11 cellular contexts compared by ENCODE assay signal in genomic region chr11:64292458-64293254, GRCh38. TPM values are rescaled to one million over a fixed set of nuclear protein-coding genes. Genes with fewer than 3 reads are reported as not detected.
DNase-seq lines count a peak whose midpoint lies in the region; FAIRE-seq and TF ChIP-seq lines count a peak whose summit lies in the region.
"Had no signal": no experiment of that assay in that cellular context is flagged by ENCODE, and none has a peak within 500 bp of the region (broad histone marks: within the 10 kb centered on the region; RNA-seq: fewer than 3 reads in every experiment).

No MANE protein-coding gene starts in this region.

- H3K27me3 ChIP-seq in CD4-positive, alpha-beta memory T cell (ENCODE audit: insufficient read depth, low read length): peaks cover 42% of the 10 kb centered on the region
- H3K27me3 ChIP-seq in fibroblast of lung (ENCODE audit: control insufficient read depth, insufficient read depth, low read length) (peaks cover 58% of the 10 kb centered on the region), small intestine (ENCODE audit: control insufficient read depth in 2 of 2, insufficient read depth in 2 of 2, low read length in 2 of 2) (peaks cover 15 to 31% of the 10 kb centered on the region in 2 donors)

- no peaks in the 10 kb centered on the region for H3K79me2 ChIP-seq in fibroblast of lung (ENCODE audit: control insufficient read depth, insufficient read depth, low read length)

- intact Hi-C loops in CD4-positive, alpha-beta memory T cell (cut with micrococcal nuclease): no loop called here

- H3K4me3 Mint-ChIP-seq in CD4-positive, alpha-beta memory T cell: peak overlapping the region in 7 of 8 donors; percentile 22 to 77 (median 41)

- H3K36me3 ChIP-seq in CD4-positive, alpha-beta memory T cell (ENCODE audit: insufficient read depth, low read length): no peaks in the 10 kb centered on the region
- H3K36me3 ChIP-seq in SK-N-MC (ENCODE audit: insufficient read depth, low read length) (no peaks in the 10 kb centered on the region), fibroblast of lung (ENCODE audit: control insufficient read depth, insufficient read depth, low read length) (no peaks in the 10 kb centered on the region), small intestine (ENCODE audit: control insufficient read depth in 2 of 2, insufficient read depth in 2 of 2, low read length in 2 of 2) (no peaks in the 10 kb centered on the region)

- DNase-seq in CD4-positive, alpha-beta memory T cell: no peak
- DNase-seq in SK-N-MC (ENCODE audit: low read depth, low spot score) (no peak), fibroblast of lung (ENCODE audit: low read depth in 2 of 2) (no peak), retina (peak; percentile 27), G401 (ENCODE audit: low spot score) (no peak), small intestine (no peak), D721Med (ENCODE audit: insufficient read length, low spot score) (no peak), KG1 (lab: John Stamatoyannopoulos, UW) (no peak)
- DNase-seq: body of pancreas, left colon had no signal

- CTCF ChIA-PET in CD4-positive, alpha-beta memory T cell (lab: Charles Lee; ENCODE audit: partially characterized antibody): interaction anchor here (1.1 to 1.6 kb wide), 3 partner anchors 8 to 86 kb away, joined by 3 to 7 read pairs (median 6); partner anchors contain the start of gene FERMT3

- FAIRE-seq in small intestine (lab: Jason Lieb, UNC) (no peak), D721Med (lab: Jason Lieb, UNC) (no peak)
- FAIRE-seq: TTC549 had no signal

- in situ Hi-C loops in G401 (cut with HindIII; ENCODE audit: low sequenced_read_pairs): no loop called here

- peaks cover 12% of the 10 kb centered on the region for H3K4me1 ChIP-seq in CD4-positive, alpha-beta memory T cell (ENCODE audit: insufficient read depth, low read length)
- H3K4me1 ChIP-seq in fibroblast of lung (ENCODE audit: control insufficient read depth, extremely low read depth, insufficient read depth, low read length) (no peaks in the 10 kb centered on the region), small intestine (ENCODE audit: control insufficient read depth in 2 of 2, insufficient read depth in 1 of 2, low read depth in 1 of 2, low read length in 1 of 2) (no peaks in the 10 kb centered on the region)

- H3K9me3 ChIP-seq in CD4-positive, alpha-beta memory T cell (ENCODE audit: control insufficient read depth in 1 of 2, low read length in 2 of 2): no peaks in the 10 kb centered on the region
- H3K9me3 ChIP-seq in SK-N-MC (ENCODE audit: low read depth, low read length) (no peaks in the 10 kb centered on the region), fibroblast of lung (ENCODE audit: control insufficient read depth, insufficient read depth, low read depth, low read length) (no peaks in the 10 kb centered on the region), small intestine (ENCODE audit: control insufficient read depth, low read depth) (no peaks in the 10 kb centered on the region)
- H3K9me3 ChIP-seq: body of pancreas had no signal

- no peak overlapping the region for H2AFZ ChIP-seq in fibroblast of lung (ENCODE audit: low read length)

- TF ChIP-seq CTCF in fibroblast of lung (conservative IDR thresholded peaks at IDR 0.05 in 1 of 2, IDR thresholded peaks at IDR 0.05 in 1 of 2; ENCODE audit: low read depth in 1 of 2, low read length in 2 of 2): no peak
- TF ChIP-seq CTCF in D721Med (IDR thresholded peaks at IDR 0.05; ENCODE audit: insufficient read depth, missing control alignments): no peak

- POLR2A ChIA-PET in CD4-positive, alpha-beta memory T cell (lab: Charles Lee; ENCODE audit: partially characterized antibody): interaction anchor here (0.8 to 1.9 kb wide), 4 partner anchors 21 to 85 kb away, joined by 3 to 5 read pairs (median 4); no protein-coding TSS in a partner anchor

- WGBS in small intestine, 3 donors: 29 to 36% (median 30%) methylated on average over 28 to 42 of the region's 42 CpGs

- H3K4me3 ChIP-seq in CD4-positive, alpha-beta memory T cell (ENCODE audit: low read length in 2 of 2): peak overlapping the region in 1 of 2 donors; percentile 27
- H3K4me3 ChIP-seq in SK-N-MC: peak overlapping the region; percentile 56
- peak overlapping the region in 1 of 4 experiments; percentile 30 for H3K4me3 ChIP-seq in fibroblast of lung (replicated peaks in 1 of 4; ENCODE audit: control extremely low read depth in 1 of 4, insufficient read depth in 1 of 4, low read depth in 3 of 4, low read length in 4 of 4)
- peak overlapping the region in 1 of 2 donors; percentile 40 for H3K4me3 ChIP-seq in small intestine (ENCODE audit: low read depth in 1 of 2, low read length in 2 of 2)
- H3K4me3 ChIP-seq: body of pancreas had no signal

- no peak overlapping the region for H3K27ac ChIP-seq in CD4-positive, alpha-beta memory T cell (ENCODE audit: low read depth, low read length)
- H3K27ac ChIP-seq in SK-N-MC (no peak overlapping the region), fibroblast of lung (ENCODE audit: insufficient read depth, low read length) (no peak overlapping the region), small intestine (ENCODE audit: low read depth in 1 of 2, low read length in 1 of 2) (no peak overlapping the region)
- H3K27ac ChIP-seq: body of pancreas had no signal

- H3K4me2 ChIP-seq in fibroblast of lung (ENCODE audit: extremely low read depth, insufficient read depth, low read length): peak overlapping the region; percentile 51

- H3K27me3 Mint-ChIP-seq in CD4-positive, alpha-beta memory T cell: peaks cover 39 to 44% of the 10 kb centered on the region in 2 donors

- peaks cover 3 to 16% (median 7%) of the 10 kb centered on the region in 4 donors for H3K4me1 Mint-ChIP-seq in CD4-positive, alpha-beta memory T cell

- no peaks in the 10 kb centered on the region for H3K9me3 Mint-ChIP-seq in CD4-positive, alpha-beta memory T cell

- H3K36me3 Mint-ChIP-seq in CD4-positive, alpha-beta memory T cell: no peaks in the 10 kb centered on the region

- peak overlapping the region in 1 of 7 donors; percentile 31 for H3K27ac Mint-ChIP-seq in CD4-positive, alpha-beta memory T cell

- no peaks in the 10 kb centered on the region for H4K20me1 ChIP-seq in fibroblast of lung (ENCODE audit: control insufficient read depth, extremely low read depth, insufficient read depth, low read length)

- H3K9ac ChIP-seq in SK-N-MC (ENCODE audit: insufficient read length) (no peak overlapping the region), fibroblast of lung (ENCODE audit: insufficient read depth, low read length) (no peak overlapping the region)

RNA-seq across cellular contexts. Expression of gene KCNK4, which starts 1.6 kb away (rescaled TPM):
- total RNA-seq in CD4-positive, alpha-beta memory T cell: not detected
- not detected for polyA plus RNA-seq in CD4-positive, alpha-beta memory T cell
- under 0.01 TPM in 1 of 2 replicates, not detected in the other for total RNA-seq in fibroblast of lung
- polyA plus RNA-seq in fibroblast of lung: not detected in 2 replicates
- polyA plus RNA-seq in fibroblast of lung (2012): not detected in 2 replicates
- not detected in 2 replicates for polyA minus RNA-seq in fibroblast of lung (ENCODE audit: low replicate concordance)
- total RNA-seq in G401 (2014; rRNA removed; shearing (Covaris generic)): 0.14 TPM in 1 of 2 replicates, not detected in the other
- polyA plus RNA-seq in small intestine: not detected
- total RNA-seq: body of pancreas, left colon had no signal

RNA-seq across cellular contexts. Expression of gene GPR137, which starts 7.0 kb away (rescaled TPM):
- total RNA-seq in CD4-positive, alpha-beta memory T cell: 10 to 100 TPM; 30.6 to 34.7 TPM
- polyA plus RNA-seq in CD4-positive, alpha-beta memory T cell: 10 to 100 TPM in 1 of 2 donors, 1 to 10 TPM in 1; 6.8 to 11.2 TPM
- total RNA-seq in fibroblast of lung: 8.2 and 10.9 TPM in 2 replicates
- polyA plus RNA-seq in fibroblast of lung (10.7 and 11.6 TPM in 2 replicates), small intestine (10 to 100 TPM; 16.5 to 27.9 (median 18.4) TPM)
- 28.4 and 30.0 TPM in 2 replicates for polyA plus RNA-seq in fibroblast of lung (2012)
- polyA minus RNA-seq in fibroblast of lung (ENCODE audit: low replicate concordance): 96.4 and 99.0 TPM in 2 replicates
- total RNA-seq in G401 (2014; rRNA removed; shearing (Covaris generic)): 17.8 and 25.9 TPM in 2 replicates

RNA-seq across cellular contexts. Expression of gene CATSPERZ, which starts 7.5 kb away (rescaled TPM):
- not detected for total RNA-seq in CD4-positive, alpha-beta memory T cell
- not detected for polyA plus RNA-seq in CD4-positive, alpha-beta memory T cell
- 0.33 and 1.0 TPM in 2 replicates for total RNA-seq in fibroblast of lung
- polyA plus RNA-seq in fibroblast of lung (0.09 TPM in 1 of 2 replicates, not detected in the other), small intestine (under 1 TPM in 1 of 3 donors, not detected in 2; 0.58 TPM)
- not detected in 2 replicates for polyA plus RNA-seq in fibroblast of lung (2012)
- not detected in 2 replicates for polyA minus RNA-seq in fibroblast of lung (ENCODE audit: low replicate concordance)
- not detected in 2 replicates for total RNA-seq in G401 (2014; rRNA removed; shearing (Covaris generic))

RNA-seq across cellular contexts. Expression of gene BAD, which starts 8.2 kb away (rescaled TPM):
- total RNA-seq in CD4-positive, alpha-beta memory T cell: 10 to 100 TPM; 23.1 to 26.2 TPM
- 10 to 100 TPM; 48.2 to 70.1 TPM for polyA plus RNA-seq in CD4-positive, alpha-beta memory T cell
- total RNA-seq in fibroblast of lung: 68.6 and 79.9 TPM in 2 replicates
- 31.6 and 35.7 TPM in 2 replicates for polyA plus RNA-seq in fibroblast of lung
- polyA plus RNA-seq in fibroblast of lung (2012): 69.9 and 76.8 TPM in 2 replicates
- polyA minus RNA-seq in fibroblast of lung (ENCODE audit: low replicate concordance): 31.6 and 33.8 TPM in 2 replicates
- total RNA-seq in G401 (2014; rRNA removed; shearing (Covaris generic)): 146 and 183 TPM in 2 replicates
- polyA plus RNA-seq in small intestine: 10 to 100 TPM; 63.6 to 98.6 (median 84.5) TPM

RNA-seq across cellular contexts. Expression of gene ESRRA, which starts 12.7 kb away (rescaled TPM):
- total RNA-seq in CD4-positive, alpha-beta memory T cell: 10 to 100 TPM; 29.5 to 31.9 TPM
- 10 to 100 TPM in 1 of 2 donors, 1 to 10 TPM in 1; 4.4 to 12.4 TPM for polyA plus RNA-seq in CD4-positive, alpha-beta memory T cell
- 32.4 and 32.5 TPM in 2 replicates for total RNA-seq in fibroblast of lung
- 6.7 and 8.1 TPM in 2 replicates for polyA plus RNA-seq in fibroblast of lung
- polyA plus RNA-seq in fibroblast of lung (2012): 9.7 and 15.2 TPM in 2 replicates
- 5.5 and 9.3 TPM in 2 replicates for polyA minus RNA-seq in fibroblast of lung (ENCODE audit: low replicate concordance)
- total RNA-seq in G401 (2014; rRNA removed; shearing (Covaris generic)): 42.0 and 75.5 TPM in 2 replicates
- polyA plus RNA-seq in small intestine: 100 to 1,000 TPM; 192 to 417 (median 404) TPM
